In the genomic region with DNA sequence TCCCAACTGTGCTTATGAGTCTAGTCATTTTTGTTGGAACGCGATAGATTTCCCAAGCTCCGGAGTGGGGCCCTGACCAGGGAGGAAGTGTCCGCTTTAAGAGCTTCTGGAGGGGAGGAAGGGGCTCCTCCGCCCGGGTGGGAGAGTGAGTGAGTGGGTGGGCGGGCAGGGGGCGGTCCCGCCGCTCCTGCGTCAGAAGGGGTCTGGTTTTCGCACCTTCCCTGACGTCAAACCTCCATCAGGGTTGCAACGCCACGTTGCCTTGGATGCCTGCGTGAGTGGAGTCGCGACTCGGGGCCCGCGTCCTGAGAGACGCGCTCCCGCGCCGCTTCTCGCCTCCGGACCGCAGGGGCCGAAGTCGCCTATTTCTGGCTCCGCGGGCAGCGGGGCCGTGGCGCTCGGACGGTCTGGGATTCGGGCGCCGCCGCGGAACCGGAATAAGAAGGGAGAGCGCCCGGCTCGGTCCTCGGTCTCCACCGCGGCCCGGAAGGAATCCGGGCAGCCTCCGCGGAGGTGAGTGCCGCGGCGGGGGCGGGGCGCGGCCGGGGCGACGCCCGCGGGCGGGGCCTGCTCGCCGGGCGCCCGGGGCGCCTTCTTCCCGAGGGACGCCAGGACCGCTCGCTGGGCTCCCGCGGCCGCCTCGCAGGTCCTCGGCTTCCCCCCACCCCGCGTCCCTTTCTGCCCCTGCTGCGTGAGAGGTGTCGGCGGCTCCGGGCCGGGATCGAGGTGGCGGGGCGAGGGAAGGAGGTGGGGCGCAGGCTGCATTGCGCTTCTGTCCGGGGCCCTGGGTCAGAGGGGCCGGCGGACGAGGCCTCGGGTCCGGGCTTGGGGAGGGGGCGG, we compare ENCODE assay signal across 1 cellular context.
TF ChIP-seq lines count a peak whose summit lies in the region.

Gene ZDBF2 (plus strand): TSS at position 230 of the 840 bp plus-strand sequence. CDS start 7,187 bp downstream, outside the sequence.

TF ChIP-seq in HepG2, 621 proteins besides CTCF, POLR2A, EP300 and RAD21 (continued from another document and continues in another):
- TF ChIP-seq IRF1 (CRISPR knock-in tag; IDR thresholded peaks at IDR 0.05; ENCODE audit: low read depth): no peak
- no peak for TF ChIP-seq NR2F6 (IDR thresholded peaks at IDR 0.05)
- TF ChIP-seq NR2F6 (CRISPR knock-in tag; IDR thresholded peaks at IDR 0.05): no peak
- peak; percentile 27; the same call in 1 of the 2 replicates for TF ChIP-seq SPEN (CRISPR knock-in tag; IDR thresholded peaks at IDR 0.05; ENCODE audit: low read depth)
- TF ChIP-seq, protein P1, sequence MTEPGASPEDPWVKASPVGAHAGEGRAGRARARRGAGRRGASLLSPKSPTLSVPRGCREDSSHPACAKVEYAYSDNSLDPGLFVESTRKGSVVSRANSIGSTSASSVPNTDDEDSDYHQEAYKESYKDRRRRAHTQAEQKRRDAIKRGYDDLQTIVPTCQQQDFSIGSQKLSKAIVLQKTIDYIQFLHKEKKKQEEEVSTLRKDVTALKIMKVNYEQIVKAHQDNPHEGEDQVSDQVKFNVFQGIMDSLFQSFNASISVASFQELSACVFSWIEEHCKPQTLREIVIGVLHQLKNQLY (CRISPR knock-in tag; IDR thresholded peaks at IDR 0.05): no peak
- TF ChIP-seq SP4 (CRISPR knock-in tag; IDR thresholded peaks at IDR 0.05): peak; percentile 52; the same call in 1 of the 2 replicates
- TF ChIP-seq, protein P2, sequence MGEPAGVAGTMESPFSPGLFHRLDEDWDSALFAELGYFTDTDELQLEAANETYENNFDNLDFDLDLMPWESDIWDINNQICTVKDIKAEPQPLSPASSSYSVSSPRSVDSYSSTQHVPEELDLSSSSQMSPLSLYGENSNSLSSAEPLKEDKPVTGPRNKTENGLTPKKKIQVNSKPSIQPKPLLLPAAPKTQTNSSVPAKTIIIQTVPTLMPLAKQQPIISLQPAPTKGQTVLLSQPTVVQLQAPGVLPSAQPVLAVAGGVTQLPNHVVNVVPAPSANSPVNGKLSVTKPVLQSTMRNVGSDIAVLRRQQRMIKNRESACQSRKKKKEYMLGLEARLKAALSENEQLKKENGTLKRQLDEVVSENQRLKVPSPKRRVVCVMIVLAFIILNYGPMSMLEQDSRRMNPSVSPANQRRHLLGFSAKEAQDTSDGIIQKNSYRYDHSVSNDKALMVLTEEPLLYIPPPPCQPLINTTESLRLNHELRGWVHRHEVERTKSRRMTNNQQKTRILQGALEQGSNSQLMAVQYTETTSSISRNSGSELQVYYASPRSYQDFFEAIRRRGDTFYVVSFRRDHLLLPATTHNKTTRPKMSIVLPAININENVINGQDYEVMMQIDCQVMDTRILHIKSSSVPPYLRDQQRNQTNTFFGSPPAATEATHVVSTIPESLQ (CRISPR knock-in tag; conservative IDR thresholded peaks at IDR 0.05): no peak
- TF ChIP-seq AKAP8 (CRISPR knock-in tag; IDR thresholded peaks at IDR 0.05): no peak
- TF ChIP-seq ZNF747 (CRISPR knock-in tag; IDR thresholded peaks at IDR 0.05; ENCODE audit: borderline replicate concordance): no peak
- no peak for TF ChIP-seq SNRNP70 (IDR thresholded peaks at IDR 0.05; ENCODE audit: low read depth, low read length)
- no peak for TF ChIP-seq RELA (CRISPR knock-in tag; IDR thresholded peaks at IDR 0.05)
- TF ChIP-seq ZNF589 (CRISPR knock-in tag; conservative IDR thresholded peaks at IDR 0.05): no peak
- peak; percentile 30; the same call in 1 of the 2 replicates for TF ChIP-seq ZNF280D (CRISPR knock-in tag; IDR thresholded peaks at IDR 0.05)
- TF ChIP-seq ZBTB21 (CRISPR knock-in tag; IDR thresholded peaks at IDR 0.05): peak; percentile 79
- TF ChIP-seq, protein P3, sequence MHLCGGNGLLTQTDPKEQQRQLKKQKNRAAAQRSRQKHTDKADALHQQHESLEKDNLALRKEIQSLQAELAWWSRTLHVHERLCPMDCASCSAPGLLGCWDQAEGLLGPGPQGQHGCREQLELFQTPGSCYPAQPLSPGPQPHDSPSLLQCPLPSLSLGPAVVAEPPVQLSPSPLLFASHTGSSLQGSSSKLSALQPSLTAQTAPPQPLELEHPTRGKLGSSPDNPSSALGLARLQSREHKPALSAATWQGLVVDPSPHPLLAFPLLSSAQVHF (CRISPR knock-in tag; IDR thresholded peaks at IDR 0.05): 0 out of 2 replicates have a peak, but pooled peaks have one; percentile 48
- 0 out of 2 replicates have a peak, but pooled peaks have one; percentile 58 for TF ChIP-seq KDM5B (CRISPR knock-in tag; IDR thresholded peaks at IDR 0.05; ENCODE audit: borderline replicate concordance)
- no peak for TF ChIP-seq SMARCE1 (IDR thresholded peaks at IDR 0.05; ENCODE audit: borderline replicate concordance)
- TF ChIP-seq ZNF136 (CRISPR knock-in tag; IDR thresholded peaks at IDR 0.05; ENCODE audit: low read depth): 0 out of 2 replicates have a peak, but pooled peaks have one; percentile 12
- peak; percentile 59; the same call in 1 of the 2 replicates for TF ChIP-seq ETV6 (CRISPR knock-in tag; conservative IDR thresholded peaks at IDR 0.05)
- TF ChIP-seq NFYC (CRISPR knock-in tag; IDR thresholded peaks at IDR 0.05): no peak
- 0 out of 2 replicates have a peak, but pooled peaks have one; percentile 11 for TF ChIP-seq SIN3A (IDR thresholded peaks at IDR 0.05; ENCODE audit: borderline replicate concordance, low read depth, low read length)
- peak; percentile 71; the same call in 1 of the 2 replicates for TF ChIP-seq HOXA5 (CRISPR knock-in tag; IDR thresholded peaks at IDR 0.05)
- TF ChIP-seq PRDM15 (CRISPR knock-in tag; IDR thresholded peaks at IDR 0.05): no peak
- peak; percentile 93 for TF ChIP-seq NR2C2 (CRISPR knock-in tag; IDR thresholded peaks at IDR 0.05; ENCODE audit: borderline replicate concordance)
- TF ChIP-seq ZNF343 (CRISPR knock-in tag; IDR thresholded peaks at IDR 0.05): no peak
- peak; percentile 75; the same call in 1 of the 2 replicates for TF ChIP-seq UBTF (CRISPR knock-in tag; IDR thresholded peaks at IDR 0.05)
- TF ChIP-seq ISX (CRISPR knock-in tag; conservative IDR thresholded peaks at IDR 0.05): no peak
- no peak for TF ChIP-seq GPN1 (CRISPR knock-in tag; IDR thresholded peaks at IDR 0.05; ENCODE audit: borderline replicate concordance)
- TF ChIP-seq ZNF142 (CRISPR knock-in tag; IDR thresholded peaks at IDR 0.05): 0 out of 2 replicates have a peak, but pooled peaks have one; percentile 35
- 0 out of 2 replicates have a peak, but pooled peaks have one; percentile 46 for TF ChIP-seq ZNF678 (CRISPR knock-in tag; IDR thresholded peaks at IDR 0.05)
- no peak; the same call in 1 of the 2 replicates for TF ChIP-seq DMAP1 (CRISPR knock-in tag; IDR thresholded peaks at IDR 0.05)
- TF ChIP-seq ZNF768 (CRISPR knock-in tag; IDR thresholded peaks at IDR 0.05): peak; percentile 8; the same call in 1 of the 2 replicates
- peak; percentile 14; the same call in 1 of the 2 replicates for TF ChIP-seq SALL1 (CRISPR knock-in tag; IDR thresholded peaks at IDR 0.05)
- peak; percentile 70; the same call in 1 of the 2 replicates for TF ChIP-seq KDM2A (CRISPR knock-in tag; IDR thresholded peaks at IDR 0.05; ENCODE audit: borderline replicate concordance, low read depth)
- 0 out of 2 replicates have a peak, but pooled peaks have one; percentile 20 for TF ChIP-seq ZNF564 (CRISPR knock-in tag; IDR thresholded peaks at IDR 0.05)
- TF ChIP-seq GZF1 (CRISPR knock-in tag; IDR thresholded peaks at IDR 0.05): no peak; the same call in 1 of the 2 replicates
